Comparison of ENCODE assay signal across 9 cellular contexts in genomic region chr1:21454904-21455303, GRCh38. TPM values are rescaled to one million over a fixed set of nuclear protein-coding genes. Genes with fewer than 3 reads are reported as not detected.
"Had no signal": no experiment of that assay in that cellular context is flagged by ENCODE, and none has a peak within 500 bp of the region (broad histone marks: within the 10 kb centered on the region; RNA-seq: fewer than 3 reads in every experiment).

No MANE protein-coding gene starts in this region.

RNA-seq across cellular contexts. Expression of gene ALPL, which starts 54.3 kb away (rescaled TPM):
- total RNA-seq: activated CD4-positive, alpha-beta memory T cell treated with anti-CD3 and anti-CD28 coated beads for 36 hours; activated CD4-positive, alpha-beta T cell treated with anti-CD3 and anti-CD28 coated beads, Interleukin-2, amount 10 ng/mL, durations not matched to agents 24 days and 14 days; activated CD8-positive, alpha-beta memory T cell treated with anti-CD3 and anti-CD28 coated beads for 36 hours; activated CD8-positive, alpha-beta T cell treated with anti-CD3 and anti-CD28 coated beads for 36 hours; activated naive CD4-positive, alpha-beta T cell treated with anti-CD3 and anti-CD28 coated beads for 36 hours; activated naive CD4-positive, alpha-beta T cell treated with anti-CD3 and anti-CD28 coated beads, Interleukin-2, amount 50 U/mL, for 72 hours; activated naive CD8-positive, alpha-beta T cell treated with anti-CD3 and anti-CD28 coated beads for 36 hours; activated T-helper 1 cell treated with anti-CD3 and anti-CD28 coated beads, Interleukin-12 subunit alpha, Interleukin-12 subunit beta, Interleukin-2, Interleukin-4 antibody, amounts not matched to agents 30 ng/mL and 10 ng/mL and 1 ng/mL, durations not matched to agents 14 hours and 24 hours and 36 hours; activated T-helper 17 cell treated with anti-CD3 and anti-CD28 coated beads, Interleukin-2, amount 50 U/mL, for 72 hours had no signal
